In the genomic region with DNA sequence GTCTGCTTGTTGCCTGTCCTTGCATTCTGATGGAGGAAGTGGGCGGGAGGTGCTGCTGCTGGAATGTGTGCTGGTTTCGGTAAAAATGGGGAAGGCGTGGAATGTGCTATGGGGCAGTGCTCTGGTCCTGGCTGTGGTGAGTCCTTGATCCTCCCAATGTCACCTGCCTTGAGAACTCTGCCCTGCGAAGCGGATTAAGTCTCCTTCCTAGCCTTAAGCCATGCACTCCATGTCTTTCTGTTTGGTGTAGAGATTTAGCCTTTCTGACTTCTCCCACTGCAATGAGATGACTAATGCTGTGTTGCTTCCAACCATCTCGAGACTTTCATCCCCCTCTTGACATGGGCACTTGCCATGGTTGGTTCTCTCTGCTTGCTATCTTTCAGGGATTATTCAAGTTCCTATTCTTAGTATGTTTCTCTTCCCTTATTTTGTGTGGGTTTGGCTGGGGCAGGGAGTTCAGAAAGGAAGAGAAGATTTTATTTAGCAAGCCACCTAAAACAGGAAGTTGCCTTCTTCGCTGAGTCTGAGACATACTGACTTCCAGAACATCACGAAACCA, we compare ENCODE assay signal across 11 cellular contexts.
DNase-seq lines count a peak whose midpoint lies in the region; ATAC-seq and TF ChIP-seq lines count a peak whose summit lies in the region.
"Had no signal": no experiment of that assay in that cellular context is flagged by ENCODE, and none has a peak within 500 bp of the region (broad histone marks: within the 10 kb centered on the region; RNA-seq: fewer than 3 reads in every experiment).

No MANE protein-coding gene starts in this region.

- peaks cover 0 to 7% (median 0%) of the 10 kb centered on the region in 4 donors for H3K4me1 ChIP-seq in upper lobe of left lung
- H3K4me1 ChIP-seq: suprapubic skin had no signal

- no peaks in the 10 kb centered on the region for H3K27me3 Mint-ChIP-seq in activated T-cell treated with anti-CD3 and anti-CD28 coated beads, Interleukin-2, amount 50 U/mL, for 24 hours

- WGBS in upper lobe of left lung, 2 donors, result 60 to 62% methylated on average over 8 of the region's 8 CpGs

- DNase-seq in NCI-H82 (lab: John Stamatoyannopoulos, UW) (peak; percentile 24), NCI-H82 treated with DMSO at 0.1 percent for 48 hours (lab: John Stamatoyannopoulos, UW; ENCODE audit: unreplicated experiment) (no peak), amniotic epithelial cell (ENCODE audit: low read depth) (peak; percentile 63), iPS-NIHi7 (ENCODE audit: extremely low spot score) (peak; percentile 37), upper lobe of left lung (peak in 1 of 2 donors; percentile 26), NCI-H1092 treated with DMSO at 0.1 percent for 48 hours (lab: John Stamatoyannopoulos, UW) (no peak)
- DNase-seq in activated T-cell treated with anti-CD3 and anti-CD28 coated beads, Interleukin-2, amount 50 U/mL, for 24 hours, result no peak
- DNase-seq: activated naive CD4-positive, alpha-beta T cell treated with anti-CD3 and anti-CD28 coated beads for 36 hours; NCI-H774 had no signal

- no peaks in the 10 kb centered on the region for H3K4me1 Mint-ChIP-seq in activated T-cell treated with anti-CD3 and anti-CD28 coated beads, Interleukin-2, amount 50 U/mL, for 24 hours (ENCODE audit: low read depth)

- H3K27ac Mint-ChIP-seq in activated T-cell treated with anti-CD3 and anti-CD28 coated beads, Interleukin-2, amount 50 U/mL, for 24 hours, result no peak overlapping the region
- H3K27ac Mint-ChIP-seq: activated naive CD4-positive, alpha-beta T cell treated with anti-CD3 and anti-CD28 coated beads for 36 hours had no signal

- no peak for TF ChIP-seq POLR2A in upper lobe of left lung (IDR thresholded peaks at IDR 0.05)

- ATAC-seq in upper lobe of left lung (ENCODE audit: low FRiP score in 2 of 2) (peak; percentile 47 to 80), GM18909 (IDR thresholded peaks at IDR 0.05; ENCODE audit: poor library complexity, unreplicated experiment) (no peak)

- no peaks in the 10 kb centered on the region for H3K9me3 ChIP-seq in upper lobe of left lung
- H3K9me3 ChIP-seq: suprapubic skin had no signal

- no peak for TF ChIP-seq EP300 in upper lobe of left lung (IDR thresholded peaks at IDR 0.05)

- H3K27me3 ChIP-seq in upper lobe of left lung, result no peaks in the 10 kb centered on the region
- H3K27me3 ChIP-seq: suprapubic skin had no signal

- TF ChIP-seq CTCF in upper lobe of left lung (IDR thresholded peaks at IDR 0.05), result no peak

- no peaks in the 10 kb centered on the region for H3K36me3 Mint-ChIP-seq in activated T-cell treated with anti-CD3 and anti-CD28 coated beads, Interleukin-2, amount 50 U/mL, for 24 hours (ENCODE audit: low read depth)

- H3K36me3 ChIP-seq in upper lobe of left lung, result no peaks in the 10 kb centered on the region
- H3K36me3 ChIP-seq: suprapubic skin had no signal

- H3K27ac ChIP-seq in upper lobe of left lung, result peak overlapping the region in 1 of 4 donors; percentile 26
- H3K27ac ChIP-seq: suprapubic skin had no signal

- no peaks in the 10 kb centered on the region for H3K9me3 Mint-ChIP-seq in activated T-cell treated with anti-CD3 and anti-CD28 coated beads, Interleukin-2, amount 50 U/mL, for 24 hours
- H3K9me3 Mint-ChIP-seq: activated naive CD4-positive, alpha-beta T cell treated with anti-CD3 and anti-CD28 coated beads for 36 hours had no signal

- H3K4me3 Mint-ChIP-seq in activated T-cell treated with anti-CD3 and anti-CD28 coated beads, Interleukin-2, amount 50 U/mL, for 24 hours, result no peak overlapping the region
- H3K4me3 Mint-ChIP-seq: activated naive CD4-positive, alpha-beta T cell treated with anti-CD3 and anti-CD28 coated beads for 36 hours had no signal

- no peak overlapping the region for H3K4me3 ChIP-seq in upper lobe of left lung
- H3K4me3 ChIP-seq: suprapubic skin had no signal

Comparison
In these comparisons a context has a peak if more than half of its experiments do, and no peak if none do; other contexts are left out.
1. DNase-seq: peak in NCI-H82 (single experiment), amniotic epithelial cell (single experiment) and iPS-NIHi7 (single experiment); none in NCI-H82 treated with DMSO at 0.1 percent for 48 hours (single experiment), activated T-cell treated with anti-CD3 and anti-CD28 coated beads, Interleukin-2, amount 50 U/mL, for 24 hours (single experiment) and NCI-H1092 treated with DMSO at 0.1 percent for 48 hours (single experiment).